ENCODE assay signal across 24 cellular contexts in genomic region chr12:130027798-130028197, GRCh38.
"Had no signal": no experiment of that assay in that cellular context is flagged by ENCODE, and none has a peak within 500 bp of the region (broad histone marks: within the 10 kb centered on the region; RNA-seq: fewer than 3 reads in every experiment).

No MANE protein-coding gene starts in this region.

- H2AFZ ChIP-seq: neural progenitor cell, parathyroid adenoma had no signal

- H3K4me1 ChIP-seq: neural progenitor cell, parathyroid adenoma, psoas muscle, right lobe of liver, sigmoid colon, stomach, thyroid gland, tibial nerve, upper lobe of left lung, uterus had no signal

- DNase-seq: natural killer cell; occipital lobe; ovary; psoas muscle; right cardiac atrium; right lobe of liver; sigmoid colon; small intestine; stimulated activated CD4-positive, alpha-beta T cell treated with anti-CD3 and anti-CD28 coated beads, Interleukin-15, amount 100 ng/mL, for 24 hours; stimulated activated CD4-positive, alpha-beta T cell treated with anti-CD3 and anti-CD28 coated beads, Interleukin-2, amount 100 ng/mL, for 24 hours; stimulated activated CD4-positive, alpha-beta T cell treated with anti-CD3 and anti-CD28 coated beads, Interleukin-2, amount 100 ng/mL, for 48 hours; stimulated activated CD4-positive, alpha-beta T cell treated with anti-CD3 and anti-CD28 coated beads, Interleukin-4, amount 100 ng/mL, for 24 hours; stimulated activated naive B cell treated with anti-CD40 and anti-IgM and Interleukin-4, amounts not matched to agents 10 μg/mL and 1 μg/mL and 100 μg/mL, for 72 hours; stimulated activated naive CD4-positive, alpha-beta T cell treated with Interleukin-2 at 50 U/mL for 16 hours; stomach; thyroid gland; trophoblast cell; upper lobe of left lung; uterus had no signal

- H3K4me3 ChIP-seq: neural progenitor cell, ovary, psoas muscle, right lobe of liver, sigmoid colon, stomach, thoracic aorta, thyroid gland, tibial nerve, upper lobe of left lung, uterus had no signal

- H3K36me3 ChIP-seq: neural progenitor cell, ovary, right lobe of liver, sigmoid colon, stomach, thoracic aorta, thyroid gland, tibial nerve, upper lobe of left lung, uterus had no signal

- ATAC-seq: natural killer cell; psoas muscle; right cardiac atrium; right lobe of liver; stimulated activated effector memory CD8-positive, alpha-beta T cell treated with anti-CD3 and anti-CD28 coated beads, Interleukin-12 subunit alpha, Interleukin-12 subunit beta, amount 100 ng/mL, for 72 hours; stimulated activated naive B cell treated with anti-CD40 and anti-IgM and Interleukin-4, amounts not matched to agents 10 μg/mL and 1 μg/mL and 100 μg/mL, for 72 hours had no signal

- H3K27me3 ChIP-seq: ovary, right lobe of liver, thyroid gland, tibial nerve, upper lobe of left lung had no signal

- H3K27ac ChIP-seq: neural progenitor cell, ovary, parathyroid adenoma, psoas muscle, right lobe of liver, sigmoid colon, stomach, thoracic aorta, thyroid gland, tibial nerve, upper lobe of left lung, uterus had no signal

- H3K9me3 ChIP-seq: ovary, psoas muscle, right lobe of liver, sigmoid colon, stomach, thoracic aorta, thyroid gland, tibial nerve, upper lobe of left lung, uterus had no signal

- H3K4me2 ChIP-seq: neural progenitor cell had no signal

- H3K79me2 ChIP-seq: parathyroid adenoma had no signal
